In genomic region chr10:120850911-120851865, GRCh38 we compare ENCODE assay signal across 8 cellular contexts. TPM values are rescaled to one million over a fixed set of nuclear protein-coding genes. Genes with fewer than 3 reads are reported as not detected.
DNase-seq lines count a peak whose midpoint lies in the region; ATAC-seq and TF ChIP-seq lines count a peak whose summit lies in the region.

TSS of gene WDR11 (plus strand) at chr10:120851362. CDS start at chr10:120851421, 59 bp downstream.

- peak within 1 kb of the TSS; percentile 51 for H3K27ac ChIP-seq in PC-3 (ENCODE audit: low read length)

- no peaks in the 10 kb centered on the region for H3K9me3 ChIP-seq in PC-3 (ENCODE audit: low read length)

- H2AFZ ChIP-seq in PC-3 (ENCODE audit: low read length) = peak within 1 kb of the TSS; percentile 97

- intact Hi-C loops in PC-3 (cut with micrococcal nuclease) = no loop called here

- H3K4me3 ChIP-seq in PC-3 (ENCODE audit: low read length) (peak within 1 kb of the TSS; percentile 98), epithelial cell of proximal tubule (ENCODE audit: low read depth, low read length) (peak within 1 kb of the TSS; percentile 74)

- H3K4me1 ChIP-seq in PC-3 (ENCODE audit: insufficient read depth, low read length) = peaks cover 16% of the 10 kb centered on the region

- CTCF ChIA-PET in PC-3 (lab: Charles Lee) = no interaction called here

- no TSS peak for BruUV-seq in PC-3 (replicated peaks; lab: Mats Ljungman, UMichigan)

- no peaks in the 10 kb centered on the region for H4K20me1 ChIP-seq in PC-3 (ENCODE audit: low read length)

- H3K36me3 ChIP-seq in PC-3 (ENCODE audit: low read depth, low read length) = no peaks in the 10 kb centered on the region; the same call in 1 of the 2 replicates

- DNase-seq in DMS153 (lab: John Stamatoyannopoulos, UW) = peak; percentile 83
- peak; percentile 53 for DNase-seq in HuH-7.5 (ENCODE audit: low spot score)
- peak; percentile 84 for DNase-seq in PC-3
- DNase-seq in activated T-cell treated with anti-CD3 and anti-CD28 coated beads, Interleukin-2, amount 50 U/mL, for 1 hour = peak; percentile 65
- peak; percentile 68 for DNase-seq in epithelial cell of proximal tubule (ENCODE audit: low read depth)
- DNase-seq in mucosa of gallbladder (ENCODE audit: low spot score) = peak; percentile 89
- peak; percentile 68 for DNase-seq in stimulated activated CD8-positive, alpha-beta memory T cell treated with anti-CD3 and anti-CD28 coated beads, Interleukin-4, amount 100 ng/mL, for 24 hours (ENCODE audit: low read depth)

- peak within 1 kb of the TSS; percentile 99 for H3K4me2 ChIP-seq in PC-3 (ENCODE audit: low read length)

- H3K9ac ChIP-seq in PC-3 (ENCODE audit: low read length) = peak within 1 kb of the TSS; percentile 88

- H3K9me2 ChIP-seq in PC-3 (replicated peaks; ENCODE audit: low read length) = no peaks in the 10 kb centered on the region

- POLR2A ChIA-PET in PC-3 (lab: Charles Lee; ENCODE audit: unreplicated experiment) = no interaction called here

- peak; percentile 98 for ATAC-seq in GM21528 (IDR thresholded peaks at IDR 0.05; ENCODE audit: low FRiP score, unreplicated experiment)
- peak; percentile 97 for ATAC-seq in PC-3

- H3F3A ChIP-seq in PC-3 (ENCODE audit: low read length, unreplicated experiment) = no peaks in the 10 kb centered on the region

- no peak for TF ChIP-seq CTCF in PC-3 (conservative IDR thresholded peaks at IDR 0.05; ENCODE audit: low read depth, low read length)
- TF ChIP-seq CTCF in epithelial cell of proximal tubule (conservative IDR thresholded peaks at IDR 0.05; ENCODE audit: low read depth, low read length) = no peak

- H3K79me2 ChIP-seq in PC-3 (ENCODE audit: low read length) = peaks cover 48% of the 10 kb centered on the region

- no peaks in the 10 kb centered on the region for H3K27me3 ChIP-seq in PC-3 (ENCODE audit: low read length)

RNA-seq across cellular contexts. Expression of gene WDR11, which starts in this region (rescaled TPM):
- total RNA-seq in PC-3 (2014; rRNA removed) (29.3 and 37.5 TPM in 2 replicates), epithelial cell of proximal tubule (31.9 and 34.1 TPM in 2 replicates), mucosa of gallbladder (44.5 TPM)

Comparison
In these comparisons a context has a peak if more than half of its experiments do, and no peak if none do; other contexts are left out.
1. Peak in every context shown above with its lines: DNase-seq, ATAC-seq, H3K4me3 ChIP-seq and H3K27ac ChIP-seq.